Comparison of ENCODE assay signal across 8 cellular contexts in the genomic region with DNA sequence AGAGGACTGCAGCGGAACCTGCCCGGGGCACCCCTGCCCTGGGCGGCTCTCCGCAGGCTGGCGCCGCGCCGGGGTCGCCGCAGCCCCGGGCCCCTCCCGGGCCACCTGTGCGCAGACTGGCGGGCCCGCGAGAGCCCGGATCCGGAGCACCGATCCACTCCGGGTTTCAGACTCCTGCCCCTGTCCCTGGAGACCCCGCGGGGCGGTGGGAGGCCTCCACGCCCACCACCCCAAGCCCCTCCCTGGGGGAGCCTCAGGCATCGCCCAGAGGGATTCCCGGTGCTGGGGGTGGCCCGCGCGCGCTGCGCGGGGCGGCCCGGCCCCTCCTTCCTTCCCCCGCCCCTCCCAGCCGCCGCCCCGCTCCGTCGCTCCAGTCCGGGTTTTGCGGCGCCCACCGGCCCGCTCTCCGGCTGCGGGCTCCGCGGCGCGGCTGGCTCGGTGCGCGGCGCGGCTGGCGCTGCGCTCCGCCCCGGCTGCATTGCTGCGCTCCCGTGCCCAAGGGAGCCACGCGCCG. TPM values are rescaled to one million over a fixed set of nuclear protein-coding genes. Genes with fewer than 3 reads are reported as not detected.
DNase-seq lines count a peak whose midpoint lies in the region; ATAC-seq and TF ChIP-seq lines count a peak whose summit lies in the region.

TSS of gene UNC5A (plus strand) at position 476 of the 514 bp plus-strand sequence. CDS start 192 bp downstream, outside the sequence.

- intact Hi-C loops in upper lobe of right lung (cut with DNase I) = no loop called here

- H3K27me3 ChIP-seq in ectodermal cell (ENCODE audit: control insufficient read depth, insufficient read depth, low read length, poor library complexity, severe bottlenecking) = peaks cover 90% of the 10 kb centered on the region
- peaks cover 52% of the 10 kb centered on the region for H3K27me3 ChIP-seq in neural cell (ENCODE audit: insufficient read depth, low read depth, low read length)
- peaks cover 89% of the 10 kb centered on the region for H3K27me3 ChIP-seq in upper lobe of right lung

- H3K9ac ChIP-seq in neural cell (ENCODE audit: low read length) = peak within 1 kb of the TSS; percentile 68

- ATAC-seq in upper lobe of right lung (no peak), HG03521 (IDR thresholded peaks at IDR 0.05; ENCODE audit: unreplicated experiment) (no peak)

- 0% methylated on average over 65 of the region's 65 CpGs for WGBS in ectodermal cell, 2 experiments

- TF ChIP-seq CTCF in neural cell (IDR thresholded peaks at IDR 0.05; ENCODE audit: poor library complexity, severe bottlenecking) (no peak), upper lobe of right lung (IDR thresholded peaks at IDR 0.05) (no peak)

- no peak within 1 kb of the TSS for H3K27ac ChIP-seq in ectodermal cell (ENCODE audit: insufficient read depth, low read depth, low read length, poor library complexity, severe bottlenecking)
- peak within 1 kb of the TSS; percentile 13 for H3K27ac ChIP-seq in neural cell (ENCODE audit: low read length)
- no peak within 1 kb of the TSS for H3K27ac ChIP-seq in upper lobe of right lung

- no peaks in the 10 kb centered on the region for H3K9me2 ChIP-seq in neural cell (ENCODE audit: insufficient read depth, low read length)

- H3K36me3 ChIP-seq in ectodermal cell (ENCODE audit: control insufficient read depth, insufficient read depth, low read length) (no peaks in the 10 kb centered on the region), neural cell (ENCODE audit: insufficient read depth, low read length) (no peaks in the 10 kb centered on the region), upper lobe of right lung (no peaks in the 10 kb centered on the region)

- peak within 1 kb of the TSS; percentile 40 for H2AFZ ChIP-seq in neural cell (ENCODE audit: low read depth, low read length)

- H3K4me3 ChIP-seq in ectodermal cell (ENCODE audit: insufficient read depth, low read depth, low read length) (peak within 1 kb of the TSS; percentile 46), neural cell (ENCODE audit: low read length) (peak within 1 kb of the TSS; percentile 83), upper lobe of right lung (peak within 1 kb of the TSS; percentile 16)

- no peak for TF ChIP-seq EP300 in neural cell (conservative IDR thresholded peaks at IDR 0.05; ENCODE audit: poor library complexity, severe bottlenecking)

- H3F3A ChIP-seq in neural cell (ENCODE audit: insufficient read depth, low read length, poor library complexity, severe bottlenecking) = no peaks in the 10 kb centered on the region

- peak; percentile 11 for TF ChIP-seq RAD21 in neural cell (conservative IDR thresholded peaks at IDR 0.05)

- peak within 1 kb of the TSS; percentile 70 for H3K4me2 ChIP-seq in neural cell (ENCODE audit: low read length)

- in situ Hi-C loops in G401 (cut with HindIII; ENCODE audit: low sequenced_read_pairs) = no loop called here

- H3K79me2 ChIP-seq in neural cell (replicated peaks; ENCODE audit: insufficient read depth, low read length) = no peaks in the 10 kb centered on the region

- H4K20me1 ChIP-seq in neural cell (ENCODE audit: insufficient read depth) = no peaks in the 10 kb centered on the region

- DNase-seq in G401 (ENCODE audit: low spot score) (peak; percentile 62), NCI-H128 (lab: John Stamatoyannopoulos, UW; ENCODE audit: unreplicated experiment) (peak; percentile 34), upper lobe of right lung (no peak), HT-29 (ENCODE audit: low spot score) (no peak)
- DNase-seq in activated CD4-positive, alpha-beta T cell treated with anti-CD3 and anti-CD28 coated beads, Interleukin-2, amount 50 U/mL, for 48 hours = peak; percentile 64 to 65

- no peaks in the 10 kb centered on the region for H3K9me3 ChIP-seq in ectodermal cell (ENCODE audit: control insufficient read depth, low read length)
- no peaks in the 10 kb centered on the region for H3K9me3 ChIP-seq in neural cell (ENCODE audit: low read length)
- no peaks in the 10 kb centered on the region for H3K9me3 ChIP-seq in upper lobe of right lung

- H3K4me1 ChIP-seq in ectodermal cell (ENCODE audit: control insufficient read depth, insufficient read depth, low read length) = peaks cover 3% of the 10 kb centered on the region
- no peaks in the 10 kb centered on the region for H3K4me1 ChIP-seq in upper lobe of right lung

TF ChIP-seq in neural cell, 6 proteins besides CTCF, POLR2A, EP300 and RAD21:
- TF ChIP-seq TAF1 (IDR thresholded peaks at IDR 0.05; ENCODE audit: low read depth) (no peak), REST (IDR thresholded peaks at IDR 0.05; ENCODE audit: borderline replicate concordance) (no peak), EZH2 (IDR thresholded peaks at IDR 0.05; ENCODE audit: borderline replicate concordance, insufficient read depth, low read length, poor library complexity, severe bottlenecking) (no peak)

RNA-seq across cellular contexts. Expression of gene UNC5A, which starts in this region (rescaled TPM):
- total RNA-seq in G401 (2014; rRNA removed; shearing (Covaris generic)) = not detected in 2 replicates
- polyA plus RNA-seq in ectodermal cell (2013, experiment 1 of 4) = 0.80 TPM
- 1.0 TPM for polyA plus RNA-seq in ectodermal cell (2013, experiment 2 of 4)
- 1.7 TPM for polyA plus RNA-seq in ectodermal cell (2013, experiment 3 of 4)
- 2.0 TPM for polyA plus RNA-seq in ectodermal cell (2013, experiment 4 of 4)
- polyA plus RNA-seq in neural cell = 2.7 and 3.8 TPM in 2 replicates
- 3.9 and 4.9 TPM in 2 replicates for polyA minus RNA-seq in neural cell
- total RNA-seq in upper lobe of right lung = 0.46 TPM
- 0.28 and 0.60 TPM in 2 replicates for total RNA-seq in HT-29 (2014; rRNA removed; shearing (Covaris generic))

Comparison
In these comparisons a context has a peak if more than half of its experiments do, and no peak if none do; other contexts are left out.
1. Peak in DNase-seq in G401; RNA of the gene not detected or under 1 TPM.
2. DNase-seq: peak in NCI-H128 (single experiment) and activated CD4-positive, alpha-beta T cell treated with anti-CD3 and anti-CD28 coated beads, Interleukin-2, amount 50 U/mL, for 48 hours (2 of 2); none in upper lobe of right lung (single experiment) and HT-29 (single experiment).
3. H3K4me3 ChIP-seq: peak in every context shown above with its lines; median percentile 83 in neural cell; 46 in ectodermal cell; 16 in upper lobe of right lung.